ENCODE assay signal across 8 cellular contexts in genomic region chr10:124802313-124802675, GRCh38. TPM values are rescaled to one million over a fixed set of nuclear protein-coding genes. Genes with fewer than 3 reads are reported as not detected.
DNase-seq lines count a peak whose midpoint lies in the region; FAIRE-seq and TF ChIP-seq lines count a peak whose summit lies in the region.

No MANE protein-coding gene starts in this region.

- TF ChIP-seq POLR2A in GM12892 (IDR thresholded peaks at IDR 0.05; ENCODE audit: low read depth, low read length) (no peak), transverse colon (IDR thresholded peaks at IDR 0.05) (no peak)

- in situ Hi-C loops in GM23248 (cut with MboI): no loop called here
- in situ Hi-C loops in transverse colon (cut with MboI; ENCODE audit: low pct_ligation_motif_present in 1 of 4, low pct_unique_long_range_greater_than_20kb in 1 of 4, low sequenced_read_pairs in 3 of 4): no loop called here

- H3K36me3 Mint-ChIP-seq in astrocyte (ENCODE audit: low read depth, unreplicated experiment): no peaks in the 10 kb centered on the region

- H3K4me3 ChIP-seq in GM23248 (peak overlapping the region; percentile 82), Loucy (ENCODE audit: low read length, poor library complexity, severe bottlenecking) (peak overlapping the region; percentile 97), astrocyte (ENCODE audit: insufficient read depth, low read depth, low read length) (peak overlapping the region; percentile 89), liver (ENCODE audit: low read depth in 1 of 3, low read length in 3 of 3) (peak overlapping the region; percentile 83 to 88 (median 84)), transverse colon (peak overlapping the region; percentile 78 to 99 (median 94))

- intact Hi-C loops in transverse colon (cut with DNase I; ENCODE audit: low total_unique reads): no loop called here

- H3K9ac ChIP-seq in GM23248 (peak overlapping the region; percentile 97), Loucy (ENCODE audit: low read depth, low read length, poor library complexity, severe bottlenecking) (peak overlapping the region; percentile 87), astrocyte (ENCODE audit: low read length) (peak overlapping the region; percentile 96), liver (ENCODE audit: low read depth in 1 of 2, low read length in 2 of 2) (peak overlapping the region; percentile 65 to 70)

- H3K79me2 ChIP-seq in GM23248 (ENCODE audit: insufficient read depth): peaks cover 56% of the 10 kb centered on the region
- H3K79me2 ChIP-seq in Loucy (ENCODE audit: insufficient read depth, low read length): peaks cover 24% of the 10 kb centered on the region
- H3K79me2 ChIP-seq in astrocyte (ENCODE audit: insufficient read depth, low read length): peaks cover 47% of the 10 kb centered on the region

- H3F3A ChIP-seq in GM23248 (ENCODE audit: insufficient read depth) (no peaks in the 10 kb centered on the region), Loucy (ENCODE audit: low read depth) (no peaks in the 10 kb centered on the region)

- H4K20me1 ChIP-seq in GM23248 (ENCODE audit: insufficient read depth) (no peaks in the 10 kb centered on the region), Loucy (ENCODE audit: insufficient read depth, low read length, poor library complexity, severe bottlenecking) (no peaks in the 10 kb centered on the region), astrocyte (ENCODE audit: insufficient read depth, low read length) (peaks cover 3% of the 10 kb centered on the region)

- TF ChIP-seq RAD21 in liver (IDR thresholded peaks at IDR 0.05): no peak

- H2AFZ ChIP-seq in GM23248 (peak overlapping the region; percentile 95), Loucy (ENCODE audit: low read length) (peak overlapping the region; percentile 94), astrocyte (ENCODE audit: low read depth, low read length) (peak overlapping the region; percentile 86)

- H3K4me1 Mint-ChIP-seq in astrocyte (ENCODE audit: low read depth, unreplicated experiment): peaks cover 7% of the 10 kb centered on the region

- peak; percentile 48 for FAIRE-seq in GM12892 (lab: Jason Lieb, UNC)
- FAIRE-seq in astrocyte (lab: Jason Lieb, UNC): no peak

- TF ChIP-seq CTCF in Loucy (conservative IDR thresholded peaks at IDR 0.05; ENCODE audit: low read length): no peak
- no peak for TF ChIP-seq CTCF in astrocyte (IDR thresholded peaks at IDR 0.05; ENCODE audit: insufficient read depth, low read depth, low read length)
- TF ChIP-seq CTCF in liver (IDR thresholded peaks at IDR 0.05; ENCODE audit: low read depth, low read length, missing input control): no peak
- TF ChIP-seq CTCF in transverse colon (IDR thresholded peaks at IDR 0.05): no peak

- DNase-seq in GM12892 (ENCODE audit: insufficient read length): peak; percentile 17
- DNase-seq in GM23248: peak; percentile 45
- DNase-seq in astrocyte (ENCODE audit: low read depth): no peak
- no peak for DNase-seq in transverse colon
- no peak for DNase-seq in NCI-H345 (lab: John Stamatoyannopoulos, UW)
- DNase-seq in NCI-H1105 (lab: John Stamatoyannopoulos, UW): no peak

- H3K4me2 ChIP-seq in GM23248 (ENCODE audit: unreplicated experiment) (peak overlapping the region; percentile 92), Loucy (ENCODE audit: low read depth, low read length, poor library complexity, severe bottlenecking) (peak overlapping the region; percentile 91), astrocyte (ENCODE audit: low read length) (peak overlapping the region; percentile 98)

- TF ChIP-seq EP300 in transverse colon (IDR thresholded peaks at IDR 0.05; ENCODE audit: low read depth): no peak

- H3K27me3 ChIP-seq in GM23248 (replicated peaks; ENCODE audit: insufficient read depth) (no peaks in the 10 kb centered on the region), Loucy (ENCODE audit: insufficient read depth, low read length, poor library complexity, severe bottlenecking) (no peaks in the 10 kb centered on the region), astrocyte (ENCODE audit: insufficient read depth, low read length) (no peaks in the 10 kb centered on the region), liver (ENCODE audit: control insufficient read depth in 4 of 4, insufficient read depth in 4 of 4, low read length in 3 of 4) (no peaks in the 10 kb centered on the region), transverse colon (no peaks in the 10 kb centered on the region)

- WGBS in GM23248 (ENCODE audit: low coverage in 1 of 2, low lambda C conversion rate in 2 of 2, missing lambda C conversion rate in 2 of 2), 2 experiments: 2% methylated on average over 13 of the region's 13 CpGs
- WGBS in liver: under 1% methylated on average over 13 of the region's 13 CpGs
- 0 to 5% methylated on average over 6 to 13 of the region's 13 CpGs for WGBS in transverse colon (ENCODE audit: low coverage in 1 of 2), 2 donors

- H3K4me1 ChIP-seq in GM23248 (ENCODE audit: insufficient read depth) (peaks cover 8% of the 10 kb centered on the region), Loucy (ENCODE audit: insufficient read depth, low read length, poor library complexity, severe bottlenecking) (peaks cover 10% of the 10 kb centered on the region), astrocyte (ENCODE audit: insufficient read depth, low read length) (no peaks in the 10 kb centered on the region), liver (ENCODE audit: control insufficient read depth in 4 of 4, insufficient read depth in 4 of 4, low read length in 3 of 4) (peaks cover 0 to 12% (median 8%) of the 10 kb centered on the region in 4 donors), transverse colon (peaks cover 6 to 18% (median 8%) of the 10 kb centered on the region in 4 donors)

- H3K27ac ChIP-seq in GM23248: peak overlapping the region; percentile 42
- peak overlapping the region; percentile 84 for H3K27ac ChIP-seq in astrocyte (ENCODE audit: low read depth, low read length)
- peak overlapping the region; percentile 53 to 72 for H3K27ac ChIP-seq in liver (ENCODE audit: low read depth in 1 of 2, low read length in 2 of 2)
- peak overlapping the region; percentile 82 to 92 (median 88) for H3K27ac ChIP-seq in transverse colon

- H3K27ac Mint-ChIP-seq in astrocyte (ENCODE audit: unreplicated experiment): peak overlapping the region; percentile 70

- H3K27me3 Mint-ChIP-seq in astrocyte (ENCODE audit: low read depth, unreplicated experiment): peaks cover 2% of the 10 kb centered on the region

- peak overlapping the region; percentile 98 for H3K4me3 Mint-ChIP-seq in astrocyte (ENCODE audit: unreplicated experiment)

- H3K36me3 ChIP-seq in GM23248 (ENCODE audit: low read depth) (no peaks in the 10 kb centered on the region), Loucy (ENCODE audit: insufficient read depth, low read length) (no peaks in the 10 kb centered on the region), astrocyte (ENCODE audit: insufficient read depth, low read length) (no peaks in the 10 kb centered on the region), liver (ENCODE audit: control insufficient read depth in 4 of 4, insufficient read depth in 3 of 4, low read depth in 1 of 4, low read length in 3 of 4) (no peaks in the 10 kb centered on the region), transverse colon (no peaks in the 10 kb centered on the region)

- no peaks in the 10 kb centered on the region for H3K9me3 Mint-ChIP-seq in astrocyte (ENCODE audit: unreplicated experiment)

- H3K9me2 ChIP-seq in GM23248 (ENCODE audit: insufficient read depth) (no peaks in the 10 kb centered on the region), Loucy (replicated peaks; ENCODE audit: low read depth, low read length) (no peaks in the 10 kb centered on the region)

- H3K9me3 ChIP-seq in GM23248 (ENCODE audit: low read depth) (no peaks in the 10 kb centered on the region), Loucy (ENCODE audit: insufficient read depth, low read depth, low read length) (no peaks in the 10 kb centered on the region), astrocyte (ENCODE audit: insufficient read depth, low read depth, low read length) (no peaks in the 10 kb centered on the region), liver (ENCODE audit: control insufficient read depth in 4 of 4, low read length in 3 of 4) (no peaks in the 10 kb centered on the region), transverse colon (no peaks in the 10 kb centered on the region)

TF ChIP-seq in liver, 16 proteins besides CTCF, POLR2A, EP300 and RAD21:
- no peak for TF ChIP-seq NR2F2 (IDR thresholded peaks at IDR 0.05)

RNA-seq across cellular contexts. Expression of gene ABRAXAS2, which starts 0.7 kb away (rescaled TPM):
- 12.8 TPM for polyA plus RNA-seq in GM12892 (2012; ENCODE audit: missing spikeins)
- 11.8 and 13.5 TPM in 2 replicates for total RNA-seq in GM23248 (2014; rRNA removed; shearing (Covaris generic))
- 13.2 and 14.5 TPM in 2 replicates for polyA plus RNA-seq in GM23248 (2016; fragmentation: Nextera tagmentation; extraction: Ambion mirVana)
- 16.8 and 17.1 TPM in 2 replicates for total RNA-seq in astrocyte
- total RNA-seq in liver: 1 to 10 TPM; 6.8 to 7.7 TPM
- 1 to 10 TPM; 4.9 to 5.5 TPM for polyA plus RNA-seq in liver
- 10 to 100 TPM in 3 of 4 donors, 1 to 10 TPM in 1; 2.2 to 16.2 (median 14.5) TPM for total RNA-seq in transverse colon

RNA-seq across cellular contexts. Expression of gene EEF1AKMT2, which starts 10.6 kb away (rescaled TPM):
- polyA plus RNA-seq in GM12892 (2012; ENCODE audit: missing spikeins): 25.0 TPM
- 19.6 and 24.0 TPM in 2 replicates for total RNA-seq in GM23248 (2014; rRNA removed; shearing (Covaris generic))
- polyA plus RNA-seq in GM23248 (2016; fragmentation: Nextera tagmentation; extraction: Ambion mirVana) (25.4 and 27.4 TPM in 2 replicates), liver (1 to 10 TPM; 5.9 to 7.0 TPM)
- total RNA-seq in astrocyte (19.1 and 19.5 TPM in 2 replicates), liver (10 to 100 TPM; 10.0 to 12.7 TPM), transverse colon (10 to 100 TPM in 2 of 4 donors, 1 to 10 TPM in 2; 5.2 to 19.1 (median 10.6) TPM)

RNA-seq across cellular contexts. Expression of gene FAM53B, which starts 58.1 kb away (rescaled TPM):
- 6.0 TPM for polyA plus RNA-seq in GM12892 (2012; ENCODE audit: missing spikeins)
- 10.1 TPM in 2 replicates for total RNA-seq in GM23248 (2014; rRNA removed; shearing (Covaris generic))
- polyA plus RNA-seq in GM23248 (2016; fragmentation: Nextera tagmentation; extraction: Ambion mirVana) (2.1 and 2.7 TPM in 2 replicates), liver (1 to 10 TPM; 1.1 to 2.3 TPM)
- total RNA-seq in astrocyte (12.9 and 13.7 TPM in 2 replicates), liver (10 to 100 TPM; 10.2 to 24.0 TPM), transverse colon (100 to 1,000 TPM in 1 of 4 donors, 10 to 100 TPM in 3; 41.0 to 110 (median 50.0) TPM)

Comparison
In these comparisons a context has a peak if more than half of its experiments do, and no peak if none do; other contexts are left out.
1. DNase-seq: peak in GM12892 (single experiment) and GM23248 (single experiment); none in astrocyte (single experiment), transverse colon (single experiment), NCI-H345 (single experiment) and NCI-H1105 (single experiment).
2. Peak in every context shown above with its lines, with median percentiles within 50 percentile points of each other: H2AFZ ChIP-seq, H3K27ac ChIP-seq, H3K4me2 ChIP-seq, H3K4me3 ChIP-seq and H3K9ac ChIP-seq.